In the genomic region with DNA sequence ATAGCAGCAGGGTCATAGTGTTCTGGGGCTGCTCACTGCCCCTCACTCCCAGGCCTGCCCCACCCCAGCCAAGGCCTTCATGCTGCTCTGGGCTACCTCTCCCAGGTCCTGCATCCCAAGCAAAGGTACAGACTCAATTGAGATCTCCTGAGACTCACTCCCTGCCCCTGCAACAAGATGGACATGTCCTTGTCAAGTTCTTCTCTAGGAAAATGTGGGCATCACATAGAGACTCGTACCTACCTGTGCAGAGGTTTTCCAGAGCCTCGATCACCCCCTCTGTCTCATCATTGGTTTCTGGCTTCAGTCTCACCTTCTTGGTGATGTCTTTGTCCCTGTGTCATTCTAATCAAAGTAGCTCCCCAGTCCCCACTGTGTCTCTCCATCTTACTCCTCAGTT, we compare ENCODE assay signal across 7 cellular contexts.
A peak's percentile ranks its signal among the peaks of the same experiment; 100 is the strongest.
DNase-seq lines count a peak whose midpoint lies in the region; ATAC-seq and TF ChIP-seq lines count a peak whose summit lies in the region.
"Not testable (repeated sequence)": the region's sequence is repeated elsewhere in the genome, so short reads cannot be mapped to it uniquely, and the experiment has no call there.

No MANE protein-coding gene starts in this region.

- ATAC-seq in CD4-positive, CD25-positive, alpha-beta regulatory T cell (ENCODE audit: low read depth in 2 of 2); T-helper 17 cell; activated CD8-positive, alpha-beta memory T cell treated with anti-CD3 and anti-CD28 coated beads, Interleukin-2, amount 10 ng/mL, durations not matched to agents 7 days and 5 days: not testable (repeated sequence)

- H3K4me1 Mint-ChIP-seq in CD4-positive, CD25-positive, alpha-beta regulatory T cell = peaks cover 25 to 87% (median 61%) of the 10 kb centered on the region in 4 donors
- H3K4me1 Mint-ChIP-seq in T-helper 17 cell = peaks cover 65% of the 10 kb centered on the region
- H3K4me1 Mint-ChIP-seq in activated CD8-positive, alpha-beta memory T cell treated with anti-CD3 and anti-CD28 coated beads, Interleukin-2, amount 10 ng/mL, durations not matched to agents 7 days and 5 days = peaks cover 66% of the 10 kb centered on the region
- H3K4me1 Mint-ChIP-seq in activated naive CD8-positive, alpha-beta T cell (ENCODE audit: low read depth) = peaks cover 76% of the 10 kb centered on the region

- TF ChIP-seq CTCF in neutrophil (IDR thresholded peaks at IDR 0.05) = not testable (repeated sequence)

- not testable (repeated sequence) for H3K36me3 ChIP-seq in CD4-positive, CD25-positive, alpha-beta regulatory T cell (ENCODE audit: control insufficient read depth, insufficient read depth, low read length); KOPT-K1 (ENCODE audit: insufficient read depth, low read length); neutrophil

- not testable (repeated sequence) for H3K27me3 Mint-ChIP-seq in CD4-positive, CD25-positive, alpha-beta regulatory T cell; T-helper 17 cell; activated CD8-positive, alpha-beta memory T cell treated with anti-CD3 and anti-CD28 coated beads, Interleukin-2, amount 10 ng/mL, durations not matched to agents 7 days and 5 days; activated naive CD8-positive, alpha-beta T cell

- peaks cover 73% of the 10 kb centered on the region for H3K4me1 ChIP-seq in CD4-positive, CD25-positive, alpha-beta regulatory T cell (ENCODE audit: control insufficient read depth, insufficient read depth, low read length, poor library complexity, severe bottlenecking)
- peaks cover 64 to 73% of the 10 kb centered on the region in 2 experiments for H3K4me1 ChIP-seq in neutrophil (ENCODE audit: control insufficient read depth in 1 of 2, insufficient read depth in 1 of 2, low read depth in 1 of 2, low read length in 1 of 2)

- not testable (repeated sequence) for H3K36me3 Mint-ChIP-seq in CD4-positive, CD25-positive, alpha-beta regulatory T cell; T-helper 17 cell (ENCODE audit: low read depth); activated naive CD8-positive, alpha-beta T cell
- H3K36me3 Mint-ChIP-seq in activated CD8-positive, alpha-beta memory T cell treated with anti-CD3 and anti-CD28 coated beads, Interleukin-2, amount 10 ng/mL, durations not matched to agents 7 days and 5 days = peaks cover 31% of the 10 kb centered on the region

- H3K4me3 ChIP-seq in CD4-positive, CD25-positive, alpha-beta regulatory T cell (ENCODE audit: low read depth, low read length) = peak overlapping the region; percentile 75
- not testable (repeated sequence) for H3K4me3 ChIP-seq in neutrophil (ENCODE audit: low read depth in 1 of 2, low read length in 1 of 2)

- not testable (repeated sequence) for H3K9me3 ChIP-seq in CD4-positive, CD25-positive, alpha-beta regulatory T cell (ENCODE audit: control insufficient read depth in 2 of 2, low read length in 2 of 2); KOPT-K1 (ENCODE audit: insufficient read depth, low read length, poor library complexity, severe bottlenecking); T-helper 17 cell (ENCODE audit: control insufficient read depth, low read length, poor library complexity, severe bottlenecking); neutrophil

- not testable (repeated sequence) for H3K27me3 ChIP-seq in CD4-positive, CD25-positive, alpha-beta regulatory T cell (ENCODE audit: control insufficient read depth, insufficient read depth, low read length); neutrophil

- H3K27ac Mint-ChIP-seq in CD4-positive, CD25-positive, alpha-beta regulatory T cell = peak overlapping the region; percentile 82 to 98 (median 95)
- peak overlapping the region; percentile 99 for H3K27ac Mint-ChIP-seq in T-helper 17 cell
- H3K27ac Mint-ChIP-seq in activated CD8-positive, alpha-beta memory T cell treated with anti-CD3 and anti-CD28 coated beads, Interleukin-2, amount 10 ng/mL, durations not matched to agents 7 days and 5 days = peak overlapping the region; percentile 93
- H3K27ac Mint-ChIP-seq in activated naive CD8-positive, alpha-beta T cell = peak overlapping the region; percentile 100

- peak overlapping the region; percentile 87 to 98 (median 96) for H3K4me3 Mint-ChIP-seq in CD4-positive, CD25-positive, alpha-beta regulatory T cell
- peak overlapping the region; percentile 97 for H3K4me3 Mint-ChIP-seq in T-helper 17 cell
- peak overlapping the region; percentile 75 for H3K4me3 Mint-ChIP-seq in activated CD8-positive, alpha-beta memory T cell treated with anti-CD3 and anti-CD28 coated beads, Interleukin-2, amount 10 ng/mL, durations not matched to agents 7 days and 5 days
- H3K4me3 Mint-ChIP-seq in activated naive CD8-positive, alpha-beta T cell = peak overlapping the region; percentile 92

- CTCF ChIA-PET in activated CD8-positive, alpha-beta memory T cell treated with anti-CD3 and anti-CD28 coated beads, Interleukin-2, amount 10 ng/mL, durations not matched to agents 7 days and 5 days (lab: Charles Lee) = interaction anchor here (1.1 to 2.1 kb wide), 3 partner anchors 9 to 90 kb away, joined by 3 to 9 read pairs (median 3); no protein-coding TSS in a partner anchor

- H3K27ac ChIP-seq in CD4-positive, CD25-positive, alpha-beta regulatory T cell (ENCODE audit: insufficient read depth, low read length, poor library complexity, severe bottlenecking) = peak overlapping the region; percentile 90
- peak overlapping the region; percentile 84 for H3K27ac ChIP-seq in KOPT-K1 (ENCODE audit: low read depth, low read length, poor library complexity, severe bottlenecking)
- peak overlapping the region; percentile 95 for H3K27ac ChIP-seq in epithelial cell of prostate
- H3K27ac ChIP-seq in neutrophil = peak overlapping the region; percentile 82

- not testable (repeated sequence) for H3K9me3 Mint-ChIP-seq in CD4-positive, CD25-positive, alpha-beta regulatory T cell; activated CD8-positive, alpha-beta memory T cell treated with anti-CD3 and anti-CD28 coated beads, Interleukin-2, amount 10 ng/mL, durations not matched to agents 7 days and 5 days (ENCODE audit: low read depth); activated naive CD8-positive, alpha-beta T cell (ENCODE audit: low read depth)

- peak in 1 of 3 donors; percentile 50 for DNase-seq in CD4-positive, CD25-positive, alpha-beta regulatory T cell
- not testable (repeated sequence) for DNase-seq in T-helper 17 cell; activated CD8-positive, alpha-beta memory T cell treated with anti-CD3 and anti-CD28 coated beads, Interleukin-2, amount 10 ng/mL, durations not matched to agents 7 days and 5 days; epithelial cell of prostate (ENCODE audit: low read depth, low spot score)
